Comparison of ENCODE assay signal across 14 cellular contexts in the genomic region with DNA sequence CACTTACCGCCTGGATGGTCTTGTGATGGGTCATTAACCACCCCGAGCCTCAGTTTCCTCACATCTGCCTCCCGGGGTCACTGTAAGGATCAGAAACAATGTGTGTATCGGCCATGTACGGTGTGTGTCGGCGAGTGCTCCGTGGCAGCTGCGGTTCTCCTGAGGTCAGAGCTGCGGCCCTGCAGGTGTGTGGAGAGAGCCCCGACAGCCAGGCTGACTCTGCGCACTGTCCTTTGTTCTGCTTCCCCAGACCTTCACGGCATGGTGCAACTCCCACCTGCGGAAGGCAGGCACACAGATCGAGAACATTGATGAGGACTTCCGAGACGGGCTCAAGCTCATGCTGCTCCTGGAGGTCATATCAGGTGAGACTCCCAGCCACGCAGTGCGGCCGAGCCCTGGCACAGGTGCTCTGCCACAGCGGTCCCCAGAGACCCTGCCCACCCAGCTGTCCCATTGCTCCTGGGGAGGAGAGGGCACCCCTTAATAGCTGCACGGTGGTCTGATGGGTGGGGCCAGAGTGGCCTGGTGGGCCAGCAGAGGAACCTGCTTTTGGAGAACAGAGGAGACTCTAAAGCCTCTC. TPM values are rescaled to one million over a fixed set of nuclear protein-coding genes. Genes with fewer than 3 reads are reported as not detected.
DNase-seq lines count a peak whose midpoint lies in the region; ATAC-seq, FAIRE-seq and TF ChIP-seq lines count a peak whose summit lies in the region.
"Had no signal": no experiment of that assay in that cellular context is flagged by ENCODE, and none has a peak within 500 bp of the region (broad histone marks: within the 10 kb centered on the region; RNA-seq: fewer than 3 reads in every experiment).

No MANE protein-coding gene starts in this region.

- no peak overlapping the region for H3K4ac ChIP-seq in H9 (ENCODE audit: low read depth, low read length)

- H2AK5ac ChIP-seq in H9 (ENCODE audit: insufficient read length, low read length) = no peak overlapping the region

- no peak overlapping the region for H3K56ac ChIP-seq in H9 (ENCODE audit: insufficient read length, low read depth, low read length)

- H3K23me2 ChIP-seq in H9 (ENCODE audit: insufficient read length, low read depth, low read length, poor library complexity, severe bottlenecking) = no peaks in the 10 kb centered on the region

- peaks cover 20 to 67% (median 48%) of the 10 kb centered on the region in 3 experiments; a peak in 6 of 7 replicates for H3K36me3 Mint-ChIP-seq in H9 (ENCODE audit: insufficient read depth in 1 of 3, low read depth in 3 of 3)
- peaks cover 96% of the 10 kb centered on the region for H3K36me3 Mint-ChIP-seq in stimulated activated effector memory CD8-positive, alpha-beta T cell treated with anti-CD3 and anti-CD28 coated beads, Interleukin-12 subunit alpha, Interleukin-12 subunit beta, amount 100 ng/mL, for 72 hours

- H2BK5ac ChIP-seq in H9 (ENCODE audit: insufficient read length, low read length) = no peak overlapping the region

- peaks cover 2% of the 10 kb centered on the region for H3K79me1 ChIP-seq in H9 (ENCODE audit: insufficient read depth, low read depth, low read length, poor library complexity, severe bottlenecking)

- H3T11ph ChIP-seq in H9 (ENCODE audit: low read length) = no peak overlapping the region

- H3K4me1 ChIP-seq in H9 (ENCODE audit: insufficient read depth, low read length) (no peaks in the 10 kb centered on the region; the same call in 1 of the 2 replicates), ascending aorta (peaks cover 48 to 71% of the 10 kb centered on the region in 2 donors), kidney (ENCODE audit: control insufficient read depth in 1 of 2, insufficient read depth in 1 of 2, low read depth in 1 of 2, low read length in 2 of 2) (peaks cover 59 to 61% of the 10 kb centered on the region in 2 donors)

- H3K27me3 ChIP-seq in H9 (ENCODE audit: insufficient read depth, low read length) = no peaks in the 10 kb centered on the region
- no peaks in the 10 kb centered on the region for H3K27me3 ChIP-seq in ascending aorta

- H3K23ac ChIP-seq in H9 (ENCODE audit: insufficient read length, low read depth, low read length) = no peak overlapping the region

- H4K8ac ChIP-seq in H9 (replicated peaks; ENCODE audit: insufficient read length, low read depth, low read length) = no peak overlapping the region

- H3K14ac ChIP-seq in H9 (ENCODE audit: insufficient read depth, low read length) = no peak overlapping the region; the same call in 1 of the 2 replicates

- H3K9ac ChIP-seq in H9 (ENCODE audit: extremely low read depth, insufficient read length, low read length) (no peak overlapping the region), kidney (ENCODE audit: low read length in 2 of 2) (peak overlapping the region in 1 of 2 donors; percentile 64)

- no peak overlapping the region for H2BK15ac ChIP-seq in H9 (ENCODE audit: low read depth, low read length)

- peak overlapping the region; percentile 77 to 91 (median 91); a peak in 6 of 7 replicates for H3K27ac Mint-ChIP-seq in H9
- H3K27ac Mint-ChIP-seq in stimulated activated effector memory CD8-positive, alpha-beta T cell treated with anti-CD3 and anti-CD28 coated beads, Interleukin-12 subunit alpha, Interleukin-12 subunit beta, amount 100 ng/mL, for 72 hours = peak overlapping the region; percentile 78

- peaks cover 12% of the 10 kb centered on the region; the same call in 1 of the 2 replicates for H3K79me2 ChIP-seq in H9 (ENCODE audit: insufficient read depth, low read length)

- no peak overlapping the region for H3K4me3 Mint-ChIP-seq in H9
- H3K4me3 Mint-ChIP-seq in stimulated activated effector memory CD8-positive, alpha-beta T cell treated with anti-CD3 and anti-CD28 coated beads, Interleukin-12 subunit alpha, Interleukin-12 subunit beta, amount 100 ng/mL, for 72 hours = no peak overlapping the region
- H3K4me3 Mint-ChIP-seq: CD8-positive, alpha-beta memory T cell had no signal

- no peak overlapping the region for H2BK120ac ChIP-seq in H9 (ENCODE audit: low read depth, low read length, poor library complexity, severe bottlenecking)

- H3K27me3 Mint-ChIP-seq in H9 (ENCODE audit: low read depth) = no peaks in the 10 kb centered on the region; the same call in 1 of the 2 replicates

- no peak overlapping the region for H4K5ac ChIP-seq in H9 (ENCODE audit: insufficient read length, low read depth, low read length)

- intact Hi-C loops in ascending aorta (cut with DNase I) (no loop called here), kidney (cut with DNase I) (no loop called here)

- no peak overlapping the region for H4K91ac ChIP-seq in H9 (ENCODE audit: insufficient read length, low read depth, low read length)

- no peak overlapping the region for H3K4me2 ChIP-seq in H9 (ENCODE audit: insufficient read depth, insufficient read length, low read length)

- H3K36me3 ChIP-seq in ascending aorta (peaks cover 59 to 72% of the 10 kb centered on the region in 2 donors), kidney (ENCODE audit: control insufficient read depth in 1 of 2, insufficient read depth in 2 of 2, low read length in 2 of 2) (peaks cover 23 to 60% of the 10 kb centered on the region in 2 donors)

- no peak overlapping the region for H3K27ac ChIP-seq in H9 (ENCODE audit: insufficient read length, low read depth, low read length)
- H3K27ac ChIP-seq in ascending aorta = peak overlapping the region; percentile 95 to 98
- peak overlapping the region; percentile 82 to 90 for H3K27ac ChIP-seq in kidney (ENCODE audit: low read depth in 2 of 2, low read length in 2 of 2)

- H3K4me3 ChIP-seq in ascending aorta (no peak overlapping the region), kidney (ENCODE audit: low read length in 2 of 2) (no peak overlapping the region)

- H2BK20ac ChIP-seq in H9 (ENCODE audit: low read depth, low read length, poor library complexity, severe bottlenecking) = no peak overlapping the region

- H2AFZ ChIP-seq in H9 (ENCODE audit: low read length) = no peak overlapping the region

- no peak for TF ChIP-seq CTCF in H9 (conservative IDR thresholded peaks at IDR 0.05)
- TF ChIP-seq CTCF in ascending aorta (IDR thresholded peaks at IDR 0.05) = no peak
- TF ChIP-seq CTCF in kidney (IDR thresholded peaks at IDR 0.05; ENCODE audit: borderline replicate concordance, extremely low read depth, insufficient read depth) = no peak

- H4K20me1 ChIP-seq in H9 (ENCODE audit: control insufficient read depth, insufficient read depth, insufficient read length) = no peaks in the 10 kb centered on the region

- H3K9me3 Mint-ChIP-seq in H9 = no peaks in the 10 kb centered on the region; a peak in 1 of 5 replicates
- H3K9me3 Mint-ChIP-seq in stimulated activated effector memory CD8-positive, alpha-beta T cell treated with anti-CD3 and anti-CD28 coated beads, Interleukin-12 subunit alpha, Interleukin-12 subunit beta, amount 100 ng/mL, for 72 hours = no peaks in the 10 kb centered on the region
- H3K9me3 Mint-ChIP-seq: CD8-positive, alpha-beta memory T cell had no signal

- DNase-seq in H9 (no peak), ascending aorta (ENCODE audit: low spot score in 2 of 2) (no peak), kidney (no peak), OCI-M1 (lab: John Stamatoyannopoulos, UW) (no peak)
- DNase-seq in stimulated activated effector memory CD8-positive, alpha-beta T cell treated with anti-CD3 and anti-CD28 coated beads, Interleukin-12 subunit alpha, Interleukin-12 subunit beta, amount 100 ng/mL, for 72 hours (ENCODE audit: low spot score in 2 of 2) = no peak
- no peak for DNase-seq in stimulated activated CD4-positive, alpha-beta T cell treated with anti-CD3 and anti-CD28 coated beads, Interleukin-1b, Interleukin-23, amount 100 ng/mL, for 48 hours
- DNase-seq: CD8-positive, alpha-beta memory T cell; effector CD8-positive, alpha-beta T cell; GDM1; mesenchymal stem cell; NCI-H2029; T-helper 2 cell had no signal

- FAIRE-seq in kidney (lab: Jason Lieb, UNC) = no peak

- no peak overlapping the region for H3K18ac ChIP-seq in H9 (ENCODE audit: insufficient read length, low read depth, low read length)

- no CpG with 5 or more reads among the region's 22 CpGs for WGBS in H9 (ENCODE audit: extremely low coverage, insufficient read length, low lambda C conversion rate)

- no peak for ATAC-seq in stimulated activated effector memory CD8-positive, alpha-beta T cell treated with anti-CD3 and anti-CD28 coated beads, Interleukin-12 subunit alpha, Interleukin-12 subunit beta, amount 100 ng/mL, for 72 hours
- no peak for ATAC-seq in GM21528 (IDR thresholded peaks at IDR 0.05; ENCODE audit: low FRiP score, unreplicated experiment)
- no peak for ATAC-seq in HG02623 (IDR thresholded peaks at IDR 0.05; ENCODE audit: unreplicated experiment)

- no peak overlapping the region for H2BK12ac ChIP-seq in H9 (ENCODE audit: insufficient read length, low read depth, low read length)

- H3K9me3 ChIP-seq in H9 (ENCODE audit: control insufficient read depth, low read depth, low read length) (no peaks in the 10 kb centered on the region), ascending aorta (no peaks in the 10 kb centered on the region), kidney (ENCODE audit: control insufficient read depth in 1 of 2, low read length in 2 of 2) (no peaks in the 10 kb centered on the region)

- H3K4me1 Mint-ChIP-seq in H9 = peaks cover 27 to 28% of the 10 kb centered on the region in 2 experiments
- H3K4me1 Mint-ChIP-seq in stimulated activated effector memory CD8-positive, alpha-beta T cell treated with anti-CD3 and anti-CD28 coated beads, Interleukin-12 subunit alpha, Interleukin-12 subunit beta, amount 100 ng/mL, for 72 hours = peaks cover 55% of the 10 kb centered on the region

RNA-seq across cellular contexts. Expression of a gene that starts 43.8 kb away (rescaled TPM):
- total RNA-seq in H9 (2021) (10.3 and 10.5 TPM in 2 replicates), ascending aorta (not detected), kidney (31.1 TPM)
- polyA plus RNA-seq in kidney (ENCODE audit: insufficient read depth, low read depth, low replicate concordance) = 27.1 TPM

RNA-seq across cellular contexts. Expression of a gene that starts 53.0 kb away (rescaled TPM):
- total RNA-seq in H9 (2021) = 369 and 386 TPM in 2 replicates
- total RNA-seq in ascending aorta = 1,036 TPM
- total RNA-seq in kidney = 606 TPM
- 231 TPM for polyA plus RNA-seq in kidney (ENCODE audit: insufficient read depth, low read depth, low replicate concordance)

Comparison
In these comparisons a context has a peak if more than half of its experiments do, and no peak if none do; other contexts are left out.
1. RNA of a gene that starts 43.8 kb away (total RNA-seq): 31.1 TPM in kidney (single experiment) and 10.3 to 10.5 TPM in H9; not detected in ascending aorta (single experiment); every median in the first group is over 10 times any median in the second.